In the genomic region with DNA sequence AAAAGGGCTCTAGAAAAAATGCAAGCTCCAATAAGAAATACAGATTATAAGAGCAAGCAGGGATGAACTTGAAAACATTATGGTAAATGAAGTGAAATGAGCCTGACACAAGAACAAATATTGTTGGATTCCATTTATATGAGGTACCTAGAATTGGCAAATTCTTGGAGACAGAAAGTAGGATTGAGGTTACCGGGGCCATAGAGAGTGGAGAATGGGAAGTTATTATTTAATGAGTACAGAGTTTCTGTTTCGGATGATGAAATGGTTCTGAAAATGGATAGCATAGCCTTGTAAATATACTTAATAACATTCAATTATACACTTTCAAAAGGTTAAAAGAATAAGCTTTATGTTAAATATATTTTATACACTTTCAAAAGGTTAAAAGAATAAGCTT, we compare ENCODE assay signal across 18 cellular contexts.
"Had no signal": no experiment of that assay in that cellular context is flagged by ENCODE, and none has a peak within 500 bp of the region (broad histone marks: within the 10 kb centered on the region; RNA-seq: fewer than 3 reads in every experiment).

No MANE protein-coding gene starts in this region.

- H3K27me3 ChIP-seq: esophagus muscularis mucosa, right atrium auricular region, tibial nerve, vagina had no signal

- H3K27ac ChIP-seq: esophagus muscularis mucosa, right atrium auricular region, tibial nerve, vagina, VCaP had no signal

- H3K4me3 ChIP-seq: esophagus muscularis mucosa, right atrium auricular region, tibial nerve, vagina had no signal

- H3K9me3 Mint-ChIP-seq: activated CD4-positive, alpha-beta memory T cell treated with anti-CD3 and anti-CD28 coated beads for 36 hours; activated T-helper 1 cell treated with anti-CD3 and anti-CD28 coated beads, Interleukin-12 subunit alpha, Interleukin-12 subunit beta, Interleukin-2, Interleukin-4 antibody, amounts not matched to agents 30 ng/mL and 10 ng/mL and 1 ng/mL, durations not matched to agents 14 hours and 24 hours and 36 hours; brain; mesothelial cell of epicardium; neural crest cell had no signal

- FAIRE-seq: keratinocyte had no signal

- H3K4me3 Mint-ChIP-seq: activated CD4-positive, alpha-beta memory T cell treated with anti-CD3 and anti-CD28 coated beads for 36 hours; activated T-helper 1 cell treated with anti-CD3 and anti-CD28 coated beads, Interleukin-12 subunit alpha, Interleukin-12 subunit beta, Interleukin-2, Interleukin-4 antibody, amounts not matched to agents 30 ng/mL and 10 ng/mL and 1 ng/mL, durations not matched to agents 14 hours and 24 hours and 36 hours; brain; mesothelial cell of epicardium; neural crest cell had no signal

- DNase-seq: activated CD4-positive, alpha-beta memory T cell treated with anti-CD3 and anti-CD28 coated beads for 36 hours; activated CD8-positive, alpha-beta memory T cell treated with anti-CD3 and anti-CD28 coated beads, Interleukin-2, amount 50 U/mL, for 4 hours; activated naive CD4-positive, alpha-beta T cell treated with Interleukin-2 at 50 U/mL for 16 hours; cerebellar nuclear complex; foreskin melanocyte; head of caudate nucleus; small intestine; T-helper 9 cell had no signal

- H3K4me1 ChIP-seq: right atrium auricular region, tibial nerve, vagina had no signal

- H3K36me3 Mint-ChIP-seq: brain had no signal

- H3K9me3 ChIP-seq: esophagus muscularis mucosa, right atrium auricular region, tibial nerve, vagina had no signal

- H3K4me1 Mint-ChIP-seq: neural crest cell had no signal

- H3K27me3 Mint-ChIP-seq: activated CD4-positive, alpha-beta memory T cell treated with anti-CD3 and anti-CD28 coated beads for 36 hours; brain had no signal

- H3K27ac Mint-ChIP-seq: activated CD4-positive, alpha-beta memory T cell treated with anti-CD3 and anti-CD28 coated beads for 36 hours; activated T-helper 1 cell treated with anti-CD3 and anti-CD28 coated beads, Interleukin-12 subunit alpha, Interleukin-12 subunit beta, Interleukin-2, Interleukin-4 antibody, amounts not matched to agents 30 ng/mL and 10 ng/mL and 1 ng/mL, durations not matched to agents 14 hours and 24 hours and 36 hours; brain; mesothelial cell of epicardium had no signal

- H3K36me3 ChIP-seq: esophagus muscularis mucosa, right atrium auricular region, tibial nerve, vagina had no signal
